18 cellular contexts compared by ENCODE assay signal in the genomic region with DNA sequence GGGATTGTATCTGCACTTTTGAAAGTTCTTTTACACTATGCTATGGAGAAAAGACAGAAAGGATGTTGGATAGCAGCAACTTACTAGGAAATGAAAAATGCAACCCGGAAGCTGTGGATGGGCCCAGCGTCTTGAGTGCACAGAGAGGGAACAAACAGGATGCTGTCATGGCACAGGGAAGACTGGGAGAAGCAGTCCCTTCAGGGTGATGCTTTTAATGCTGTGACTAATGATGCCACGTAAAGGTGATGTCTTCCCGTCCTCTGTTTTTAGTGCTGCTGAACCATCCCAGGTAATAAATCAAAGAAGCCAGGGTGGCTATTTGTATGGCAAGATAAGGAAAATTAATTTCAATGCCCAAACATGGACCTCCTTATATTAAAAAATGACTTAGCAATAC.
DNase-seq lines count a peak whose midpoint lies in the region; ATAC-seq and TF ChIP-seq lines count a peak whose summit lies in the region.
"Had no signal": no experiment of that assay in that cellular context is flagged by ENCODE, and none has a peak within 500 bp of the region (broad histone marks: within the 10 kb centered on the region; RNA-seq: fewer than 3 reads in every experiment).

No MANE protein-coding gene starts in this region.

- no peak for TF ChIP-seq EP300 in ovary (IDR thresholded peaks at IDR 0.05)

- peak overlapping the region; percentile 6 for H3K27ac Mint-ChIP-seq in stimulated activated naive CD8-positive, alpha-beta T cell treated with anti-CD3 and anti-CD28 coated beads, Interleukin-15, Interleukin-2, amounts not matched to agents 100 ng/mL and 50 ng/mL, for 24 hours
- H3K27ac Mint-ChIP-seq in WTC11, result 0 out of 2 replicates have a peak overlapping the region, but pooled peaks have one; percentile 35
- H3K27ac Mint-ChIP-seq in naive thymus-derived CD8-positive, alpha-beta T cell, result peak overlapping the region in 9 of 10 donors; percentile 12 to 86 (median 49)

- ATAC-seq in stimulated activated naive CD8-positive, alpha-beta T cell treated with anti-CD3 and anti-CD28 coated beads, Interleukin-15, Interleukin-2, amounts not matched to agents 100 U/mL and 50 U/mL, for 24 hours, result no peak
- no peak for ATAC-seq in WTC11
- no peak for ATAC-seq in naive thymus-derived CD8-positive, alpha-beta T cell
- ATAC-seq: A549 had no signal

- H3K27ac ChIP-seq in ovary (no peak overlapping the region), brain microvascular endothelial cell (no peak overlapping the region)
- H3K27ac ChIP-seq: BLaER1 had no signal

- H3K36me3 ChIP-seq in ovary, result no peaks in the 10 kb centered on the region
- no peaks in the 10 kb centered on the region for H3K36me3 ChIP-seq in brain microvascular endothelial cell (replicated peaks)
- H3K36me3 ChIP-seq: BLaER1 had no signal

- POLR2A ChIA-PET in WTC11 (lab: Charles Lee), result no interaction called here
- POLR2A ChIA-PET in naive thymus-derived CD8-positive, alpha-beta T cell (lab: Charles Lee), result interaction anchor here (0.6 to 1.8 kb wide), 2 partner anchors 15 to 122 kb away, joined by 3 to 6 read pairs; no protein-coding TSS in a partner anchor

- H3K27me3 Mint-ChIP-seq in stimulated activated naive CD8-positive, alpha-beta T cell treated with anti-CD3 and anti-CD28 coated beads, Interleukin-15, Interleukin-2, amounts not matched to agents 100 ng/mL and 50 ng/mL, for 24 hours, result no peaks in the 10 kb centered on the region
- H3K27me3 Mint-ChIP-seq in WTC11 (ENCODE audit: low read depth), result no peaks in the 10 kb centered on the region
- no peaks in the 10 kb centered on the region for H3K27me3 Mint-ChIP-seq in naive thymus-derived CD8-positive, alpha-beta T cell

- TF ChIP-seq CTCF in WTC11 (IDR thresholded peaks at IDR 0.05), result no peak
- TF ChIP-seq CTCF in GM10266 (IDR thresholded peaks at IDR 0.05; ENCODE audit: control insufficient read depth, insufficient read depth, low read depth, missing control alignments), result no peak
- no peak for TF ChIP-seq CTCF in ovary (IDR thresholded peaks at IDR 0.05)
- TF ChIP-seq CTCF in brain microvascular endothelial cell (IDR thresholded peaks at IDR 0.05; ENCODE audit: low read depth, low read length, missing control alignments), result no peak

- DNase-seq in stimulated activated naive CD8-positive, alpha-beta T cell treated with anti-CD3 and anti-CD28 coated beads, Interleukin-15, Interleukin-2, amounts not matched to agents 100 U/mL and 50 U/mL, for 24 hours, result no peak
- no peak for DNase-seq in WTC11 (ENCODE audit: low spot score)
- no peak for DNase-seq in naive thymus-derived CD8-positive, alpha-beta T cell
- no peak for DNase-seq in GM10266 (ENCODE audit: extremely low spot score)
- no peak for DNase-seq in ovary
- DNase-seq in brain microvascular endothelial cell, result no peak
- DNase-seq: DMS79 treated with DMSO at 0.1 percent for 48 hours; Kasumi-1; MM.1S; NCI-H1092 treated with DMSO at 0.1 percent for 48 hours; NCI-H1694; NCI-H2081 treated with DMSO at 0.1 percent for 48 hours; NCI-H446 treated with DMSO at 0.1 percent for 48 hours; NK-92 treated with Interleukin-12 subunit alpha and Interleukin-12 subunit beta, amount 100 ng/mL, for 24 hours; Right ventricle myocardium superior had no signal

- H3K36me3 Mint-ChIP-seq in stimulated activated naive CD8-positive, alpha-beta T cell treated with anti-CD3 and anti-CD28 coated beads, Interleukin-15, Interleukin-2, amounts not matched to agents 100 ng/mL and 50 ng/mL, for 24 hours (ENCODE audit: low read depth), result peaks cover 40% of the 10 kb centered on the region
- no peaks in the 10 kb centered on the region; the same call in 1 of the 2 replicates for H3K36me3 Mint-ChIP-seq in WTC11
- peaks cover 5 to 64% (median 15%) of the 10 kb centered on the region in 3 donors for H3K36me3 Mint-ChIP-seq in naive thymus-derived CD8-positive, alpha-beta T cell

- TF ChIP-seq POLR2A in ovary (IDR thresholded peaks at IDR 0.05), result no peak

- no peak overlapping the region for H3K4me3 Mint-ChIP-seq in stimulated activated naive CD8-positive, alpha-beta T cell treated with anti-CD3 and anti-CD28 coated beads, Interleukin-15, Interleukin-2, amounts not matched to agents 100 ng/mL and 50 ng/mL, for 24 hours
- no peak overlapping the region for H3K4me3 Mint-ChIP-seq in WTC11
- H3K4me3 Mint-ChIP-seq in naive thymus-derived CD8-positive, alpha-beta T cell, result no peak overlapping the region

- H3K9me3 Mint-ChIP-seq in stimulated activated naive CD8-positive, alpha-beta T cell treated with anti-CD3 and anti-CD28 coated beads, Interleukin-15, Interleukin-2, amounts not matched to agents 100 ng/mL and 50 ng/mL, for 24 hours, result no peaks in the 10 kb centered on the region
- no peaks in the 10 kb centered on the region for H3K9me3 Mint-ChIP-seq in WTC11
- H3K9me3 Mint-ChIP-seq in naive thymus-derived CD8-positive, alpha-beta T cell, result no peaks in the 10 kb centered on the region

- peaks cover 76% of the 10 kb centered on the region for H3K4me1 Mint-ChIP-seq in stimulated activated naive CD8-positive, alpha-beta T cell treated with anti-CD3 and anti-CD28 coated beads, Interleukin-15, Interleukin-2, amounts not matched to agents 100 ng/mL and 50 ng/mL, for 24 hours (ENCODE audit: low read depth)
- H3K4me1 Mint-ChIP-seq in WTC11, result peaks cover 52% of the 10 kb centered on the region
- peaks cover 41 to 78% (median 66%) of the 10 kb centered on the region in 4 donors for H3K4me1 Mint-ChIP-seq in naive thymus-derived CD8-positive, alpha-beta T cell

- peaks cover 2% of the 10 kb centered on the region for H3K4me1 ChIP-seq in ovary (ENCODE audit: insufficient read depth)
- H3K4me1 ChIP-seq: BLaER1 had no signal

- no peak overlapping the region for H3K4me3 ChIP-seq in ovary
- no peak overlapping the region for H3K4me3 ChIP-seq in brain microvascular endothelial cell (ENCODE audit: low read depth, low read length)
- H3K4me3 ChIP-seq: A549, BLaER1 had no signal

- 91 to 94% (median 92%) methylated on average over 4 of the region's 4 CpGs for WGBS in ovary, 3 donors

- CTCF ChIA-PET in WTC11 (lab: Charles Lee), result no interaction called here

- H3K9me3 ChIP-seq in ovary, result no peaks in the 10 kb centered on the region
- H3K9me3 ChIP-seq: A549, BLaER1 had no signal

- in situ Hi-C loops in brain microvascular endothelial cell (cut with HindIII; ENCODE audit: low pct_ligation_motif_present, low sequenced_read_pairs), result no loop called here

- intact Hi-C loops in ovary (cut with DNase I), result no loop called here

- no peaks in the 10 kb centered on the region for H3K27me3 ChIP-seq in ovary
- H3K27me3 ChIP-seq in brain microvascular endothelial cell (replicated peaks), result no peaks in the 10 kb centered on the region
- H3K27me3 ChIP-seq: BLaER1 had no signal

TF ChIP-seq in WTC11, 78 proteins besides CTCF, POLR2A, EP300 and RAD21 (continues in another document):
- TF ChIP-seq ETV6 (CRISPR knock-in tag; IDR thresholded peaks at IDR 0.05), result no peak
- TF ChIP-seq, protein P1, sequence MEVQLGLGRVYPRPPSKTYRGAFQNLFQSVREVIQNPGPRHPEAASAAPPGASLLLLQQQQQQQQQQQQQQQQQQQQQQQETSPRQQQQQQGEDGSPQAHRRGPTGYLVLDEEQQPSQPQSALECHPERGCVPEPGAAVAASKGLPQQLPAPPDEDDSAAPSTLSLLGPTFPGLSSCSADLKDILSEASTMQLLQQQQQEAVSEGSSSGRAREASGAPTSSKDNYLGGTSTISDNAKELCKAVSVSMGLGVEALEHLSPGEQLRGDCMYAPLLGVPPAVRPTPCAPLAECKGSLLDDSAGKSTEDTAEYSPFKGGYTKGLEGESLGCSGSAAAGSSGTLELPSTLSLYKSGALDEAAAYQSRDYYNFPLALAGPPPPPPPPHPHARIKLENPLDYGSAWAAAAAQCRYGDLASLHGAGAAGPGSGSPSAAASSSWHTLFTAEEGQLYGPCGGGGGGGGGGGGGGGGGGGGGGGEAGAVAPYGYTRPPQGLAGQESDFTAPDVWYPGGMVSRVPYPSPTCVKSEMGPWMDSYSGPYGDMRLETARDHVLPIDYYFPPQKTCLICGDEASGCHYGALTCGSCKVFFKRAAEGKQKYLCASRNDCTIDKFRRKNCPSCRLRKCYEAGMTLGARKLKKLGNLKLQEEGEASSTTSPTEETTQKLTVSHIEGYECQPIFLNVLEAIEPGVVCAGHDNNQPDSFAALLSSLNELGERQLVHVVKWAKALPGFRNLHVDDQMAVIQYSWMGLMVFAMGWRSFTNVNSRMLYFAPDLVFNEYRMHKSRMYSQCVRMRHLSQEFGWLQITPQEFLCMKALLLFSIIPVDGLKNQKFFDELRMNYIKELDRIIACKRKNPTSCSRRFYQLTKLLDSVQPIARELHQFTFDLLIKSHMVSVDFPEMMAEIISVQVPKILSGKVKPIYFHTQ (CRISPR knock-in tag; IDR thresholded peaks at IDR 0.05), result no peak
- TF ChIP-seq CREM (CRISPR knock-in tag; IDR thresholded peaks at IDR 0.05), result no peak
- TF ChIP-seq GRHL2 (CRISPR knock-in tag; IDR thresholded peaks at IDR 0.05; ENCODE audit: insufficient replicate concordance, severe bottlenecking), result no peak
- TF ChIP-seq PRRX2 (CRISPR knock-in tag; IDR thresholded peaks at IDR 0.05), result no peak
- no peak for TF ChIP-seq TEAD4 (CRISPR knock-in tag; IDR thresholded peaks at IDR 0.05)
- TF ChIP-seq, protein P2, sequence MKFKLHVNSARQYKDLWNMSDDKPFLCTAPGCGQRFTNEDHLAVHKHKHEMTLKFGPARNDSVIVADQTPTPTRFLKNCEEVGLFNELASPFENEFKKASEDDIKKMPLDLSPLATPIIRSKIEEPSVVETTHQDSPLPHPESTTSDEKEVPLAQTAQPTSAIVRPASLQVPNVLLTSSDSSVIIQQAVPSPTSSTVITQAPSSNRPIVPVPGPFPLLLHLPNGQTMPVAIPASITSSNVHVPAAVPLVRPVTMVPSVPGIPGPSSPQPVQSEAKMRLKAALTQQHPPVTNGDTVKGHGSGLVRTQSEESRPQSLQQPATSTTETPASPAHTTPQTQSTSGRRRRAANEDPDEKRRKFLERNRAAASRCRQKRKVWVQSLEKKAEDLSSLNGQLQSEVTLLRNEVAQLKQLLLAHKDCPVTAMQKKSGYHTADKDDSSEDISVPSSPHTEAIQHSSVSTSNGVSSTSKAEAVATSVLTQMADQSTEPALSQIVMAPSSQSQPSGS (CRISPR knock-in tag; IDR thresholded peaks at IDR 0.05; ENCODE audit: borderline replicate concordance, low read depth), result no peak
- TF ChIP-seq, protein P3, sequence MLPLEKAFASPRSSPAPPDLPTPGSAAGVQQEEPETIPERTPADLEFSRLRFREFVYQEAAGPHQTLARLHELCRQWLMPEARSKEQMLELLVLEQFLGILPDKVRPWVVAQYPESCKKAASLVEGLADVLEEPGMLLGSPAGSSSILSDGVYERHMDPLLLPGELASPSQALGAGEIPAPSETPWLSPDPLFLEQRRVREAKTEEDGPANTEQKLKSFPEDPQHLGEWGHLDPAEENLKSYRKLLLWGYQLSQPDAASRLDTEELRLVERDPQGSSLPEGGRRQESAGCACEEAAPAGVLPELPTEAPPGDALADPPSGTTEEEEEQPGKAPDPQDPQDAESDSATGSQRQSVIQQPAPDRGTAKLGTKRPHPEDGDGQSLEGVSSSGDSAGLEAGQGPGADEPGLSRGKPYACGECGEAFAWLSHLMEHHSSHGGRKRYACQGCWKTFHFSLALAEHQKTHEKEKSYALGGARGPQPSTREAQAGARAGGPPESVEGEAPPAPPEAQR (CRISPR knock-in tag; IDR thresholded peaks at IDR 0.05), result no peak
- no peak for TF ChIP-seq FOXJ3 (CRISPR knock-in tag; IDR thresholded peaks at IDR 0.05; ENCODE audit: borderline replicate concordance)
